ENCODE assay signal across 8 cellular contexts in genomic region chr1:10209905-10210810, GRCh38. TPM values are rescaled to one million over a fixed set of nuclear protein-coding genes. Genes with fewer than 3 reads are reported as not detected.
A peak's percentile ranks its signal among the peaks of the same experiment; 100 is the strongest.
DNase-seq lines count a peak whose midpoint lies in the region; ATAC-seq, FAIRE-seq and TF ChIP-seq lines count a peak whose summit lies in the region.

KIF1B (plus strand) TSS chr1:10210570; CDS start chr1:10232329, 21,759 bp downstream.

- H3K79me2 ChIP-seq in OCI-LY1 (ENCODE audit: insufficient read depth, low read length): no peaks in the 10 kb centered on the region
- H3K79me2 ChIP-seq in endothelial cell of umbilical vein (ENCODE audit: control insufficient read depth, insufficient read depth, low read length): peaks cover 33% of the 10 kb centered on the region

- FAIRE-seq in D721Med (lab: Jason Lieb, UNC): no peak
- FAIRE-seq in endothelial cell of umbilical vein (lab: Jason Lieb, UNC): peak; percentile 95

- dilution Hi-C loops in endothelial cell of umbilical vein (cut with MboI; ENCODE audit: extremely low pct_ligation_motif_present, low sequenced_read_pairs): no loop called here

- CTCF ChIA-PET in endothelial cell of umbilical vein (lab: Charles Lee): interaction anchor here (0.6 to 2.5 kb wide), 52 partner anchors 9 to 584 kb away, joined by 3 to 24 read pairs (median 5); partner anchors contain the start of genes CENPS and CTNNBIP1

- intact Hi-C loops in endothelial cell of umbilical vein (cut with micrococcal nuclease): loop anchor here (1.0 to 5.0 kb wide), 6 partner anchors 21 to 267 kb away; partner anchors contain the start of genes LZIC, NMNAT1 and UBE4B

- H3K4me2 ChIP-seq in OCI-LY1 (ENCODE audit: low read length) (peak within 1 kb of the TSS; percentile 90), endothelial cell of umbilical vein (ENCODE audit: insufficient read depth, low read length) (peak within 1 kb of the TSS; percentile 76)

- no peaks in the 10 kb centered on the region for H3K9me2 ChIP-seq in OCI-LY1 (ENCODE audit: low read depth, low read length)

- no peaks in the 10 kb centered on the region for H3K9me1 ChIP-seq in endothelial cell of umbilical vein (replicated peaks; ENCODE audit: control insufficient read depth, extremely low read depth, insufficient read depth, low read length)

- H3K4me1 ChIP-seq in HUES6 (ENCODE audit: control insufficient read depth, insufficient read depth, low read length): peaks cover 16% of the 10 kb centered on the region
- H3K4me1 ChIP-seq in OCI-LY1 (ENCODE audit: insufficient read depth, low read length, severe bottlenecking): peaks cover 15% of the 10 kb centered on the region
- peaks cover 15% of the 10 kb centered on the region for H3K4me1 ChIP-seq in endothelial cell of umbilical vein (ENCODE audit: control insufficient read depth, extremely low read depth, insufficient read depth, low read length)

- TF ChIP-seq POLR2A in endothelial cell of umbilical vein (IDR thresholded peaks at IDR 0.05; ENCODE audit: low read depth, low read length): peak; percentile 55

- no peaks in the 10 kb centered on the region for H4K20me1 ChIP-seq in OCI-LY1 (ENCODE audit: insufficient read depth, low read length)
- no peaks in the 10 kb centered on the region for H4K20me1 ChIP-seq in endothelial cell of umbilical vein (replicated peaks; ENCODE audit: control insufficient read depth, extremely low read depth, insufficient read depth, low read length)

- H3K4me3 ChIP-seq in HUES6 (ENCODE audit: low read depth, low read length): peak within 1 kb of the TSS; percentile 99
- peak within 1 kb of the TSS; percentile 67 for H3K4me3 ChIP-seq in OCI-LY1 (ENCODE audit: low read depth, low read length, poor library complexity, severe bottlenecking)
- peak within 1 kb of the TSS; percentile 68 to 83 (median 79) for H3K4me3 ChIP-seq in endothelial cell of umbilical vein (replicated peaks in 1 of 3; ENCODE audit: insufficient read depth in 1 of 3, low read depth in 1 of 3, low read length in 3 of 3)

- H3F3A ChIP-seq in OCI-LY1 (ENCODE audit: insufficient read depth, low read length): no peaks in the 10 kb centered on the region

- peak within 1 kb of the TSS; percentile 99 for H3K9ac ChIP-seq in HUES6 (ENCODE audit: low read length)
- peak within 1 kb of the TSS; percentile 62 for H3K9ac ChIP-seq in OCI-LY1 (ENCODE audit: low read length)
- peak within 1 kb of the TSS; percentile 98 for H3K9ac ChIP-seq in endothelial cell of umbilical vein (replicated peaks; ENCODE audit: extremely low read depth, insufficient read depth, low read length)

- H3K9me3 ChIP-seq in HUES6 (ENCODE audit: control insufficient read depth, insufficient read depth, low read depth, low read length) (no peaks in the 10 kb centered on the region), OCI-LY1 (ENCODE audit: low read length) (no peaks in the 10 kb centered on the region), endothelial cell of umbilical vein (replicated peaks; ENCODE audit: control insufficient read depth, insufficient read depth, low read length) (no peaks in the 10 kb centered on the region)

- TF ChIP-seq CTCF in D721Med (IDR thresholded peaks at IDR 0.05; ENCODE audit: insufficient read depth, missing control alignments) (peak; percentile 54), OCI-LY1 (IDR thresholded peaks at IDR 0.05; ENCODE audit: low read length) (peak; percentile 94), endothelial cell of umbilical vein (IDR thresholded peaks at IDR 0.05; ENCODE audit: extremely low read depth in 1 of 2, insufficient read depth in 1 of 2, low read depth in 1 of 2, low read length in 2 of 2) (peak; percentile 98 to 99)

- BruUV-seq in endothelial cell of umbilical vein (replicated peaks; lab: Mats Ljungman, UMichigan): TSS peak; percentile 71

- peak within 1 kb of the TSS; percentile 95 for H3K27ac ChIP-seq in HUES6 (ENCODE audit: low read depth, low read length)
- H3K27ac ChIP-seq in OCI-LY1 (ENCODE audit: low read depth, low read length, poor library complexity, severe bottlenecking): no peak within 1 kb of the TSS
- peak within 1 kb of the TSS; percentile 87 for H3K27ac ChIP-seq in endothelial cell of umbilical vein (ENCODE audit: insufficient read depth, low read depth, low read length)

- H3K36me3 ChIP-seq in HUES6 (ENCODE audit: control insufficient read depth, insufficient read depth, low read length) (no peaks in the 10 kb centered on the region), OCI-LY1 (ENCODE audit: insufficient read depth, low read length) (no peaks in the 10 kb centered on the region), endothelial cell of umbilical vein (ENCODE audit: control insufficient read depth in 2 of 2, extremely low read depth in 1 of 2, insufficient read depth in 2 of 2, low read length in 2 of 2) (no peaks in the 10 kb centered on the region)

- H3K27me3 ChIP-seq in HUES6 (ENCODE audit: control insufficient read depth, insufficient read depth, low read length): no peaks in the 10 kb centered on the region
- H3K27me3 ChIP-seq in OCI-LY1 (ENCODE audit: insufficient read depth, low read length): peaks cover 5% of the 10 kb centered on the region; the same call in 1 of the 2 replicates
- H3K27me3 ChIP-seq in endothelial cell of umbilical vein (ENCODE audit: control insufficient read depth in 2 of 2, insufficient read depth in 2 of 2, low read length in 2 of 2): no peaks in the 10 kb centered on the region

- H2AFZ ChIP-seq in OCI-LY1 (ENCODE audit: low read length) (0 out of 2 replicates have a peak within 1 kb of the TSS, but pooled peaks have one; percentile 32), endothelial cell of umbilical vein (ENCODE audit: low read depth, low read length) (peak within 1 kb of the TSS; percentile 79)

- POLR2A ChIA-PET in endothelial cell of umbilical vein (lab: Charles Lee): interaction anchor here (0.5 to 1.3 kb wide), 6 partner anchors 9 to 599 kb away, joined by 3 to 4 read pairs (median 3); no protein-coding TSS in a partner anchor

- peak; percentile 98 for ATAC-seq in GM21423 (IDR thresholded peaks at IDR 0.05; ENCODE audit: unreplicated experiment)

- DNase-seq in D721Med (ENCODE audit: insufficient read length, low spot score) (peak; percentile 78), endothelial cell of umbilical vein (ENCODE audit: low read depth, low spot score) (peak; percentile 98), middle frontal gyrus (ENCODE audit: extremely low spot score, low spot score) (peak; percentile 96)
- DNase-seq in activated CD8-positive, alpha-beta memory T cell treated with anti-CD3 and anti-CD28 coated beads, Interleukin-2, amount 50 U/mL, for 48 hours: peak; percentile 99
- DNase-seq in stimulated activated CD8-positive, alpha-beta memory T cell treated with anti-CD3 and anti-CD28 coated beads, Interleukin-2, amount 100 ng/mL, for 48 hours (ENCODE audit: low read depth in 2 of 2): peak; percentile 94 to 97

TF ChIP-seq in endothelial cell of umbilical vein, 7 proteins besides CTCF, POLR2A, EP300 and RAD21:
- no peak for TF ChIP-seq EZH2 (IDR thresholded peaks at IDR 0.05; ENCODE audit: borderline replicate concordance, low read depth, low read length, severe bottlenecking)
- peak; percentile 16 for TF ChIP-seq FOS (IDR thresholded peaks at IDR 0.05; ENCODE audit: borderline replicate concordance, insufficient read depth, low read length)
- peak; percentile 84 for TF ChIP-seq POLR2AphosphoS5 (IDR thresholded peaks at IDR 0.05; ENCODE audit: insufficient read depth, low read depth, low read length)
- no peak for TF ChIP-seq MAX (IDR thresholded peaks at IDR 0.05; ENCODE audit: insufficient read depth, insufficient read length)
- TF ChIP-seq JUN (IDR thresholded peaks at IDR 0.05; ENCODE audit: borderline replicate concordance, insufficient read depth, insufficient read length, low read depth): peak; percentile 20
- no peak for TF ChIP-seq MYC (IDR thresholded peaks at IDR 0.05; ENCODE audit: low read depth, low read length)
- no peak for TF ChIP-seq GATA2 (IDR thresholded peaks at IDR 0.05; ENCODE audit: insufficient read depth, insufficient read length, low read depth, low read length)
TF ChIP-seq in endothelial cell of umbilical vein: peak in this region for 3.

RNA-seq across cellular contexts. Expression of gene KIF1B, which starts in this region (rescaled TPM):
- 46.6 and 58.6 TPM in 2 replicates for total RNA-seq in endothelial cell of umbilical vein
- 14.8 and 15.5 TPM in 2 replicates for polyA plus RNA-seq in endothelial cell of umbilical vein
- polyA plus RNA-seq in endothelial cell of umbilical vein (2011; cell fraction: cytosol; rRNA removed): 13.3 and 14.2 TPM in 2 replicates
- polyA plus RNA-seq in endothelial cell of umbilical vein (2011; cell fraction: nucleus; rRNA removed): 27.6 and 30.0 TPM in 2 replicates
- polyA plus RNA-seq in endothelial cell of umbilical vein (2012): 25.8 and 29.4 TPM in 2 replicates
- polyA minus RNA-seq in endothelial cell of umbilical vein: 37.9 and 53.5 TPM in 2 replicates
- 15.1 TPM for polyA minus RNA-seq in endothelial cell of umbilical vein (2011; cell fraction: cytosol; rRNA and poly(A)+ RNA removed)
- polyA minus RNA-seq in endothelial cell of umbilical vein (2011; cell fraction: nucleus; rRNA and poly(A)+ RNA removed): 52.4 and 80.3 TPM in 2 replicates
